9 cellular contexts compared by ENCODE assay signal in the genomic region with DNA sequence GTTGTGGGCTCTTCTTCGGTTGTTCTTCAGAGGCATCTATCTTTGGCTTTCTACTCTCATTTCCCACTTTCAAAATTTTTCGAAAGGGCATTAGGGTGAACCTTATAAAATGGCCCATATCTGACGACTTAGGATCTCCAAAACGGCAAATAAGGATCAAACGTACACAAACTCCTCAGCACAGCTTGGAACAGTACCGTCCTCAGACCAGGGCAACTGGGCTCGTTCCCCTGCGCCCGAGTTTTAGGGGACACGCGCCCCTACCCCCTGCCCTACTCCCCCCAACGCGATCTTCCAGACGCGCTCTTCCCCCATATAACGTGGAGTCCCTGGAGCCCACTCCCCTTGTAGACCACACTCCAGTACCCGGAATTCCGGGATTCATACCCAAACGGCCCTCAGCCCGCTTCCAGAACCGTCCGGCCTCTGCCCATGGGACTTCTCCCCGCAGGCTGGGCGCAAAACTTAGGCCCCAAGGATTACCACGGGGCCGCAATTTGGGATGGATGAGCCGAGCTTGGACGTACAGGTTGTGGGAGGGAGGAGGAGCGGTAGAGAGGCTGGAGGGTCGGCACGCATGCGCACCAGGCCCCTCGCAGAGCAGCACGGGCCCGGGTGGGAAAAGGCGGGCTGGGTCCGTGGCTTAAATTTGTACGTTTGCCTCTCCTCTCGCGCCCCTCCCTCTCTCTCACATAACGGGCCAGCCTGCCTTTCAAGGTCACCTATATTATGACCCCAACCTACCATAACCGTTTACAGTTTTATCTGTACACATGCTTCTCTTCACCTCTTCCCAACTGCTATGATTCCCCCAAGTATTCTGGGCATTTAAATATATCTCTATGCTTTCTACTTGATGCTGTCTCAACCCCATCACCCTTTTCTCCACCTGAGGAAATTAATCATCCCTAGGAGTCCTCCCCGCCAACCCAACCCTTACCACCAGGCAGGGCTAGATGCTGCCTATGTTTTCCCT. TPM values are rescaled to one million over a fixed set of nuclear protein-coding genes. Genes with fewer than 3 reads are reported as not detected.
A peak's percentile ranks its signal among the peaks of the same experiment; 100 is the strongest.
DNase-seq lines count a peak whose midpoint lies in the region; ATAC-seq, FAIRE-seq and TF ChIP-seq lines count a peak whose summit lies in the region.
"Had no signal": no experiment of that assay in that cellular context is flagged by ENCODE, and none has a peak within 500 bp of the region (broad histone marks: within the 10 kb centered on the region; RNA-seq: fewer than 3 reads in every experiment).

No MANE protein-coding gene starts in this region.

- intact Hi-C loops in left ventricle myocardium superior (cut with micrococcal nuclease): no loop called here

- DNase-seq in GM18507 (ENCODE audit: extremely low spot score, insufficient read length, low read depth): peak; percentile 56
- no peak for DNase-seq in RWPE2 (ENCODE audit: low spot score)
- peak; percentile 68 for DNase-seq in activated naive CD4-positive, alpha-beta T cell treated with anti-CD3 and anti-CD28 coated beads, Interleukin-2, amount 10 ng/mL, durations not matched to agents 7 days and 5 days
- DNase-seq in left ventricle myocardium superior: peak; percentile 88
- DNase-seq in stimulated activated CD4-positive, alpha-beta T cell treated with anti-CD3 and anti-CD28 coated beads, Interleukin-12 subunit alpha, Interleukin-12 subunit beta, amount 100 ng/mL, for 4 hours: peak; percentile 68
- no peak for DNase-seq in KBM-7
- DNase-seq in nephron progenitor cell: no peak

- in situ Hi-C loops in KBM-7 (cut with MboI; ENCODE audit: low pct_unique_long_range_greater_than_20kb, low sequenced_read_pairs): no loop called here

- FAIRE-seq in GM18507 (lab: Jason Lieb, UNC): peak; percentile 58

- H3K4me1 Mint-ChIP-seq in activated naive CD4-positive, alpha-beta T cell treated with anti-CD3 and anti-CD28 coated beads, Interleukin-2, amount 10 ng/mL, durations not matched to agents 7 days and 5 days: peaks cover 22% of the 10 kb centered on the region
- H3K4me1 Mint-ChIP-seq in nephron progenitor cell: peaks cover 13% of the 10 kb centered on the region

- no peaks in the 10 kb centered on the region for H3K27me3 ChIP-seq in RWPE2 (ENCODE audit: insufficient read depth, poor library complexity, severe bottlenecking)

- H3K9me3 ChIP-seq in RWPE2 (ENCODE audit: severe bottlenecking): no peaks in the 10 kb centered on the region

- H3K36me3 Mint-ChIP-seq in activated naive CD4-positive, alpha-beta T cell treated with anti-CD3 and anti-CD28 coated beads, Interleukin-2, amount 10 ng/mL, durations not matched to agents 7 days and 5 days: peaks cover 3% of the 10 kb centered on the region
- H3K36me3 Mint-ChIP-seq in nephron progenitor cell (ENCODE audit: low read depth): no peaks in the 10 kb centered on the region

- H3K9me3 Mint-ChIP-seq in activated naive CD4-positive, alpha-beta T cell treated with anti-CD3 and anti-CD28 coated beads, Interleukin-2, amount 10 ng/mL, durations not matched to agents 7 days and 5 days: no peaks in the 10 kb centered on the region
- H3K9me3 Mint-ChIP-seq in nephron progenitor cell: no peaks in the 10 kb centered on the region

- H3K4me1 ChIP-seq in RWPE2 (ENCODE audit: insufficient read depth, poor library complexity, severe bottlenecking): no peaks in the 10 kb centered on the region

- ATAC-seq in HG02885 (IDR thresholded peaks at IDR 0.05; ENCODE audit: poor library complexity, unreplicated experiment) (peak; percentile 82), RWPE2 (ENCODE audit: low read depth) (no peak; the same call in 2 of the 3 replicates), left ventricle myocardium superior (peak; percentile 76)

- no peak overlapping the region for H3K27ac ChIP-seq in RWPE2 (ENCODE audit: poor library complexity, severe bottlenecking)

- peak overlapping the region; percentile 63 for H3K27ac Mint-ChIP-seq in activated naive CD4-positive, alpha-beta T cell treated with anti-CD3 and anti-CD28 coated beads, Interleukin-2, amount 10 ng/mL, durations not matched to agents 7 days and 5 days
- H3K27ac Mint-ChIP-seq in nephron progenitor cell: no peak overlapping the region

- H3K36me3 ChIP-seq in RWPE2 (ENCODE audit: low read depth): no peaks in the 10 kb centered on the region

- CTCF ChIA-PET in activated naive CD4-positive, alpha-beta T cell treated with anti-CD3 and anti-CD28 coated beads, Interleukin-2, amount 10 ng/mL, durations not matched to agents 7 days and 5 days (lab: Charles Lee): interaction anchor here (0.7 to 2.4 kb wide), 3 partner anchors 12 to 172 kb away, joined by 3 to 8 read pairs (median 7); partner anchors contain the start of gene CCDC83

- peak overlapping the region; percentile 70 for H3K4me3 Mint-ChIP-seq in activated naive CD4-positive, alpha-beta T cell treated with anti-CD3 and anti-CD28 coated beads, Interleukin-2, amount 10 ng/mL, durations not matched to agents 7 days and 5 days
- H3K4me3 Mint-ChIP-seq in nephron progenitor cell: no peak overlapping the region

- no peak for TF ChIP-seq CTCF in RWPE2 (IDR thresholded peaks at IDR 0.05; ENCODE audit: poor library complexity, severe bottlenecking)
- no peak for TF ChIP-seq CTCF in nephron progenitor cell (IDR thresholded peaks at IDR 0.05)

- peaks cover 19% of the 10 kb centered on the region for H3K27me3 Mint-ChIP-seq in activated naive CD4-positive, alpha-beta T cell treated with anti-CD3 and anti-CD28 coated beads, Interleukin-2, amount 10 ng/mL, durations not matched to agents 7 days and 5 days
- H3K27me3 Mint-ChIP-seq in nephron progenitor cell (ENCODE audit: low read depth, poor library complexity): peaks cover 11% of the 10 kb centered on the region

- peak overlapping the region; percentile 8 for H3K4me3 ChIP-seq in RWPE2 (ENCODE audit: severe bottlenecking)

RNA-seq across cellular contexts. Expression of gene CCDC89, which starts 3.4 kb away (rescaled TPM):
- total RNA-seq in left ventricle myocardium superior: 0.30 TPM
- total RNA-seq: activated CD8-positive, alpha-beta memory T cell treated with anti-CD3 and anti-CD28 coated beads for 36 hours had no signal

RNA-seq across cellular contexts. Expression of gene CREBZF, which starts 17.7 kb away (rescaled TPM):
- 12.9 TPM for total RNA-seq in left ventricle myocardium superior

RNA-seq across cellular contexts. Expression of gene TMEM126A, which starts 34.9 kb away (rescaled TPM):
- 77.4 TPM for total RNA-seq in left ventricle myocardium superior

RNA-seq across cellular contexts. Expression of gene TMEM126B, which starts 54.2 kb away (rescaled TPM):
- total RNA-seq in left ventricle myocardium superior: 68.0 TPM

RNA-seq across cellular contexts. Expression of gene DLG2, which starts 55.5 kb away (rescaled TPM):
- total RNA-seq in left ventricle myocardium superior: 5.7 TPM

Comparison
In these comparisons a context has a peak if more than half of its experiments do, and no peak if none do; other contexts are left out.
1. DNase-seq: peak in GM18507 (single experiment), activated naive CD4-positive, alpha-beta T cell treated with anti-CD3 and anti-CD28 coated beads, Interleukin-2, amount 10 ng/mL, durations not matched to agents 7 days and 5 days (single experiment), left ventricle myocardium superior (single experiment) and stimulated activated CD4-positive, alpha-beta T cell treated with anti-CD3 and anti-CD28 coated beads, Interleukin-12 subunit alpha, Interleukin-12 subunit beta, amount 100 ng/mL, for 4 hours (single experiment); none in RWPE2 (single experiment), KBM-7 (single experiment) and nephron progenitor cell (single experiment).